Comparison of ENCODE assay signal across 1 cellular context in the genomic region with DNA sequence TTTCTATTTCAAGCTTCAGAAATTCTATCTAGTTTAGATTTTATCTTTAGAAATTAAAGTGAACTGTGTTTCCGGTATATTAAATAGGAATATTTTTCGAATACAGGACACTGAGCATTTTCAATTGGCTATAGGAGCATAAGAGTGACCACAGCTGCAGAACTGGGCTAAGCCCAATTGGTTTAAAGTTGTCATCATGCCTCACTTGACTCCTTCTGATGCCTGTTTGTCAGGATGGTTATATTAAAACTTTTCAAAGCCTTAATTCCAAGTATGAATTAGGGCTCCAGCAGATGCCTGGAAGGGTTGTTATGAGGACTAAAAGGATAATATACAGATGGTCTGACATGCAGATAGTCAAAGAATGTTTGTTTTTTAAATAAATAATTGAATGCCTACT.
TF ChIP-seq lines count a peak whose summit lies in the region.

No MANE protein-coding gene starts in this region.

TF ChIP-seq in IMR-90, 13 proteins besides CTCF, POLR2A, EP300 and RAD21 (continued from another document):
- TF ChIP-seq, protein P1, sequence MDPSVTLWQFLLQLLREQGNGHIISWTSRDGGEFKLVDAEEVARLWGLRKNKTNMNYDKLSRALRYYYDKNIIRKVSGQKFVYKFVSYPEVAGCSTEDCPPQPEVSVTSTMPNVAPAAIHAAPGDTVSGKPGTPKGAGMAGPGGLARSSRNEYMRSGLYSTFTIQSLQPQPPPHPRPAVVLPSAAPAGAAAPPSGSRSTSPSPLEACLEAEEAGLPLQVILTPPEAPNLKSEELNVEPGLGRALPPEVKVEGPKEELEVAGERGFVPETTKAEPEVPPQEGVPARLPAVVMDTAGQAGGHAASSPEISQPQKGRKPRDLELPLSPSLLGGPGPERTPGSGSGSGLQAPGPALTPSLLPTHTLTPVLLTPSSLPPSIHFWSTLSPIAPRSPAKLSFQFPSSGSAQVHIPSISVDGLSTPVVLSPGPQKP (IDR thresholded peaks at IDR 0.05; ENCODE audit: borderline replicate concordance, low read depth, low read length) = no peak
- TF ChIP-seq MAZ (IDR thresholded peaks at IDR 0.05; ENCODE audit: borderline replicate concordance, low read depth, low read length) (no peak), SMC3 (IDR thresholded peaks at IDR 0.05; ENCODE audit: low read depth, low read length) (no peak), BHLHE40 (IDR thresholded peaks at IDR 0.05; ENCODE audit: low read depth, low read length) (no peak), FOS (IDR thresholded peaks at IDR 0.05; ENCODE audit: low read depth, low read length) (no peak), RCOR1 (IDR thresholded peaks at IDR 0.05; ENCODE audit: insufficient replicate concordance, low read length) (no peak), RFX5 (IDR thresholded peaks at IDR 0.05; ENCODE audit: low read depth, low read length) (no peak), CHD1 (IDR thresholded peaks at IDR 0.05; ENCODE audit: low read depth, low read length) (no peak)
